9 cellular contexts compared by ENCODE assay signal in genomic region chr21:46294647-46295176, GRCh38. TPM values are rescaled to one million over a fixed set of nuclear protein-coding genes. Genes with fewer than 3 reads are reported as not detected.
DNase-seq lines count a peak whose midpoint lies in the region; ATAC-seq, FAIRE-seq and TF ChIP-seq lines count a peak whose summit lies in the region.
"Had no signal": no experiment of that assay in that cellular context is flagged by ENCODE, and none has a peak within 500 bp of the region (broad histone marks: within the 10 kb centered on the region; RNA-seq: fewer than 3 reads in every experiment).

No MANE protein-coding gene starts in this region.

- H2AK5ac ChIP-seq in H1 (ENCODE audit: low read depth, low read length): peak overlapping the region; percentile 40; the same call in 1 of the 2 replicates

- peak overlapping the region; percentile 72; the same call in 1 of the 2 replicates for H2BK15ac ChIP-seq in H1 (ENCODE audit: low read length)

- peaks cover 2% of the 10 kb centered on the region in 2 experiments for H4K20me1 ChIP-seq in H1 (replicated peaks in 1 of 2; ENCODE audit: control insufficient read depth in 1 of 2, insufficient read depth in 2 of 2, low read length in 2 of 2)

- TF ChIP-seq CTCF in GM10248 (IDR thresholded peaks at IDR 0.05; ENCODE audit: control extremely low read depth, extremely low read depth, low read depth, missing control alignments) (no peak), H1 (IDR thresholded peaks at IDR 0.05; ENCODE audit: control extremely low read depth in 1 of 3, insufficient read depth in 1 of 3, low read depth in 1 of 3, low read length in 3 of 3) (no peak), pancreas (IDR thresholded peaks at IDR 0.05) (no peak), coronary artery (IDR thresholded peaks at IDR 0.05) (no peak)

- TF ChIP-seq POLR2A in H1 (IDR thresholded peaks at IDR 0.05; ENCODE audit: control extremely low read depth in 1 of 2, low read depth in 2 of 2, low read length in 2 of 2): no peak

- H3K79me1 ChIP-seq in H1 (ENCODE audit: low read depth, low read length): peaks cover 4% of the 10 kb centered on the region

- H3K27me3 ChIP-seq in NT2/D1 (ENCODE audit: insufficient read depth, insufficient read length) (no peaks in the 10 kb centered on the region), H1 (replicated peaks in 1 of 4; ENCODE audit: control insufficient read depth in 3 of 4, extremely low read depth in 1 of 4, insufficient read depth in 3 of 4, low read length in 3 of 4) (peaks cover 0 to 3% (median 0%) of the 10 kb centered on the region in 4 experiments; a peak in 1 of 7 replicates), pancreas (no peaks in the 10 kb centered on the region), aorta (ENCODE audit: control insufficient read depth in 1 of 2, insufficient read depth in 2 of 2, low read length in 1 of 2) (no peaks in the 10 kb centered on the region)
- H3K27me3 ChIP-seq: thyroid gland had no signal

- CTCF ChIA-PET in GM10248 (lab: Yijun Ruan, JAX): interaction anchor here (1.4 kb wide), 1 partner anchor 9 kb away, joined by 4 read pairs; the partner anchor contains the start of genes MCM3AP and YBEY
- CTCF ChIA-PET in H1 (lab: Charles Lee; ENCODE audit: partially characterized antibody): interaction anchor here (0.9 to 1.3 kb wide), 3 partner anchors 10 to 31 kb away, joined by 3 to 5 read pairs (median 3); a partner anchor contains a TSS

- H4K8ac ChIP-seq in H1 (ENCODE audit: extremely low read depth, insufficient read depth, low read length): peak overlapping the region; percentile 72

- no peak for TF ChIP-seq EP300 in H1 (IDR thresholded peaks at IDR 0.05; ENCODE audit: borderline replicate concordance in 1 of 2, low read depth in 2 of 2, low read length in 2 of 2)

- H3K79me2 ChIP-seq in H1 (ENCODE audit: control insufficient read depth in 1 of 2, insufficient read depth in 2 of 2, low read length in 2 of 2): peaks cover 0 to 3% of the 10 kb centered on the region in 2 experiments; a peak in 2 of 4 replicates

- 76% methylated on average over 7 of the region's 10 CpGs; no CpG with 5 or more reads in 1 of the 2 experiments for WGBS in H1 (ENCODE audit: extremely low coverage in 1 of 2, insufficient coverage in 1 of 2, insufficient read length in 1 of 2, insufficient replicate concordance in 2 of 2, low coverage in 1 of 2, low lambda C conversion rate in 2 of 2, missing lambda C conversion rate in 1 of 2), 2 experiments
- 43 to 48% methylated on average over 10 of the region's 10 CpGs for WGBS in pancreas, 2 donors
- 56 to 70% methylated on average over 10 of the region's 10 CpGs for WGBS in aorta, 2 donors

- peaks cover 8% of the 10 kb centered on the region for H3K4me1 ChIP-seq in NT2/D1 (ENCODE audit: insufficient read depth, insufficient read length)
- H3K4me1 ChIP-seq in H1 (replicated peaks in 1 of 4; ENCODE audit: control insufficient read depth in 3 of 4, insufficient read depth in 4 of 4, low read length in 3 of 4): peaks cover 2 to 12% (median 8%) of the 10 kb centered on the region in 4 experiments; a peak in 6 of 7 replicates
- H3K4me1 ChIP-seq in pancreas: no peaks in the 10 kb centered on the region
- H3K4me1 ChIP-seq in aorta (ENCODE audit: control insufficient read depth in 1 of 2, insufficient read depth in 2 of 2, low read length in 2 of 2): no peaks in the 10 kb centered on the region

- intact Hi-C loops in pancreas (cut with DNase I) (no loop called here), aorta (cut with DNase I) (no loop called here)

- no peak overlapping the region for H3K23ac ChIP-seq in H1 (ENCODE audit: insufficient read length)

- no peak overlapping the region for H3K18ac ChIP-seq in H1 (ENCODE audit: extremely low read depth, low read length)

- no peak overlapping the region for H3K4me3 ChIP-seq in NT2/D1 (ENCODE audit: insufficient read length, low read depth)
- no peak overlapping the region for H3K4me3 ChIP-seq in H1 (ENCODE audit: extremely low read depth in 1 of 4, insufficient read depth in 2 of 4, low read depth in 3 of 4, low read length in 4 of 4)
- no peak overlapping the region for H3K4me3 ChIP-seq in pancreas
- no peak overlapping the region for H3K4me3 ChIP-seq in aorta (ENCODE audit: low read length in 2 of 2)
- no peak overlapping the region for H3K4me3 ChIP-seq in coronary artery
- H3K4me3 ChIP-seq: thyroid gland had no signal

- DNase-seq in GM10248 (ENCODE audit: extremely low spot score) (peak; percentile 64), NT2/D1 (ENCODE audit: low read depth, low spot score) (no peak), H1 (ENCODE audit: low read depth in 1 of 2, low spot score in 2 of 2) (no peak), pancreas (no peak), aorta (no peak), foreskin melanocyte (no peak), coronary artery (ENCODE audit: low spot score) (no peak), NCI-H446 (lab: John Stamatoyannopoulos, UW) (no peak)
- DNase-seq: thyroid gland had no signal

- peak in 3 of 4 donors; percentile 9 to 55 (median 48) for ATAC-seq in pancreas
- ATAC-seq in aorta (ENCODE audit: low FRiP score): no peak

- H3K36me3 ChIP-seq in NT2/D1 (ENCODE audit: insufficient read depth, insufficient read length, low read length) (peaks cover 27% of the 10 kb centered on the region), H1 (ENCODE audit: control insufficient read depth in 2 of 4, insufficient read depth in 4 of 4, low read length in 3 of 4) (peaks cover 3 to 16% (median 10%) of the 10 kb centered on the region in 4 experiments; a peak in 7 of 8 replicates), pancreas (peaks cover 0 to 8% (median 0%) of the 10 kb centered on the region in 3 donors), aorta (ENCODE audit: control insufficient read depth in 1 of 2, insufficient read depth in 2 of 2, low read length in 1 of 2) (no peaks in the 10 kb centered on the region)

- peak overlapping the region; percentile 50 for H3K9ac ChIP-seq in NT2/D1 (ENCODE audit: insufficient read length, low read depth)
- H3K9ac ChIP-seq in H1 (replicated peaks in 1 of 4; ENCODE audit: extremely low read depth in 1 of 4, low read depth in 3 of 4, low read length in 3 of 4): no peak overlapping the region

- FAIRE-seq in H1 (lab: Jason Lieb, UNC): no peak
- no peak for FAIRE-seq in pancreas (lab: Jason Lieb, UNC)

- H4K91ac ChIP-seq in H1 (replicated peaks; ENCODE audit: insufficient read length, low read length): no peak overlapping the region

- no peak overlapping the region for H3K14ac ChIP-seq in H1 (ENCODE audit: insufficient read length)

- no peak overlapping the region for H3K56ac ChIP-seq in H1 (replicated peaks; ENCODE audit: insufficient read length, low read depth, low read length)

- H2BK5ac ChIP-seq in H1 (ENCODE audit: low read depth, low read length): 0 out of 2 replicates have a peak overlapping the region, but pooled peaks have one; percentile 71

- no peak overlapping the region for H2BK120ac ChIP-seq in H1 (replicated peaks; ENCODE audit: low read depth, low read length)

- H3K27ac ChIP-seq in H1 (ENCODE audit: low read depth, low read length) (no peak overlapping the region), pancreas (peak overlapping the region in 1 of 4 donors; percentile 3), aorta (ENCODE audit: low read depth in 1 of 2, low read length in 2 of 2) (no peak overlapping the region), coronary artery (peak overlapping the region in 1 of 2 donors; percentile 63)
- H3K27ac ChIP-seq: thyroid gland had no signal

- no peak for TF ChIP-seq RAD21 in H1 (IDR thresholded peaks at IDR 0.05 in 1 of 2, conservative IDR thresholded peaks at IDR 0.05 in 1 of 2; ENCODE audit: low read depth in 2 of 2, low read length in 2 of 2)

- H3K23me2 ChIP-seq in H1 (ENCODE audit: low read depth, low read length): peaks cover 3% of the 10 kb centered on the region; the same call in 1 of the 2 replicates

- H3K4ac ChIP-seq in H1 (replicated peaks; ENCODE audit: insufficient read length, low read depth, low read length): no peak overlapping the region

- no peak overlapping the region for H2BK20ac ChIP-seq in H1 (ENCODE audit: low read length)

- no peak overlapping the region for H2AFZ ChIP-seq in H1 (ENCODE audit: low read length)

- POLR2A ChIA-PET in GM10248 (lab: Yijun Ruan, JAX) (no interaction called here), H1 (lab: Charles Lee; ENCODE audit: partially characterized antibody) (interaction anchor here (1.0 to 3.7 kb wide), 3 partner anchors 9 to 28 kb away, joined by 5 to 22 read pairs (median 6); partner anchors contain the start of genes C21orf58, MCM3AP and YBEY)

- H3K4me2 ChIP-seq in H1 (ENCODE audit: insufficient read depth in 1 of 2, low read depth in 2 of 2, low read length in 2 of 2): 0 out of 4 replicates have a peak overlapping the region, but pooled peaks of 1 of the 2 experiments have one; percentile 25

- H3K9me3 ChIP-seq in NT2/D1 (ENCODE audit: insufficient read depth, low read length) (peaks cover 6% of the 10 kb centered on the region; the same call in 1 of the 2 replicates), H1 (ENCODE audit: insufficient read depth in 2 of 2, low read depth in 1 of 2, low read length in 1 of 2) (no peaks in the 10 kb centered on the region), pancreas (no peaks in the 10 kb centered on the region), aorta (ENCODE audit: control insufficient read depth, low read length) (no peaks in the 10 kb centered on the region)
- H3K9me3 ChIP-seq: thyroid gland had no signal

- H2BK12ac ChIP-seq in H1 (ENCODE audit: low read depth, low read length): 0 out of 2 replicates have a peak overlapping the region, but pooled peaks have one; percentile 75

- H4K5ac ChIP-seq in H1 (ENCODE audit: insufficient read length, low read depth, low read length): no peak overlapping the region

RNA-seq across cellular contexts. Expression of gene YBEY, which starts 8.6 kb away (rescaled TPM):
- 26.6 and 26.9 TPM in 2 replicates for total RNA-seq in H1 (2021; fragmentation: NEBNext Ultra II Directional; extraction: Animal tissue kit (Norgen Biotek cat#: 25700))
- 23.7 and 31.9 TPM in 2 replicates for polyA plus RNA-seq in H1 (2011; rRNA removed)
- 32.7 TPM for polyA plus RNA-seq in H1 (2011; cell fraction: cytosol; rRNA removed)
- 12.1 TPM for polyA plus RNA-seq in H1 (2011; cell fraction: nucleus; rRNA removed)
- polyA plus RNA-seq in H1 (2012, experiment 1 of 2): 28.6 to 46.1 TPM (median 29.9 TPM) in 4 replicates
- 36.9 TPM for polyA plus RNA-seq in H1 (2012, experiment 2 of 2)
- 23.5 TPM for polyA plus RNA-seq in H1 (2013, experiment 1 of 2)
- polyA plus RNA-seq in H1 (2013, experiment 2 of 2): 21.8 TPM
- 19.1 and 20.3 TPM in 2 replicates for polyA minus RNA-seq in H1 (2011; rRNA and poly(A)+ RNA removed)
- 16.4 TPM for polyA minus RNA-seq in H1 (2011; cell fraction: cytosol; rRNA and poly(A)+ RNA removed)
- 12.5 TPM for polyA minus RNA-seq in H1 (2011; cell fraction: nucleus; rRNA and poly(A)+ RNA removed)
- 10 to 100 TPM in 1 of 6 donors, 1 to 10 TPM in 5; 4.4 to 11.9 (median 6.7) TPM for total RNA-seq in pancreas
- 10 to 100 TPM in 1 of 2 donors, 1 to 10 TPM in 1; 9.8 to 15.3 TPM for polyA plus RNA-seq in pancreas
- total RNA-seq in aorta: 10 to 100 TPM in 1 of 2 donors, 1 to 10 TPM in 1; 7.7 to 11.3 TPM
- polyA plus RNA-seq in aorta: 10 to 100 TPM; 15.7 to 16.7 TPM

RNA-seq across cellular contexts. Expression of gene MCM3AP, which starts 9.3 kb away (rescaled TPM):
- 119 and 124 TPM in 2 replicates for total RNA-seq in H1 (2021; fragmentation: NEBNext Ultra II Directional; extraction: Animal tissue kit (Norgen Biotek cat#: 25700))
- polyA plus RNA-seq in H1 (2011; rRNA removed) (37.2 and 65.4 TPM in 2 replicates), pancreas (10 to 100 TPM; 47.9 to 59.4 TPM), aorta (10 to 100 TPM; 14.7 to 61.1 TPM)
- polyA plus RNA-seq in H1 (2011; cell fraction: cytosol; rRNA removed): 47.1 TPM
- 88.7 TPM for polyA plus RNA-seq in H1 (2011; cell fraction: nucleus; rRNA removed)
- 67.6 to 78.6 TPM (median 75.2 TPM) in 4 replicates for polyA plus RNA-seq in H1 (2012, experiment 1 of 2)
- polyA plus RNA-seq in H1 (2012, experiment 2 of 2): 27.6 TPM
- polyA plus RNA-seq in H1 (2013, experiment 1 of 2): 51.2 TPM
- polyA plus RNA-seq in H1 (2013, experiment 2 of 2): 47.8 TPM
- polyA minus RNA-seq in H1 (2011; rRNA and poly(A)+ RNA removed): 87.3 and 109 TPM in 2 replicates
- 80.6 TPM for polyA minus RNA-seq in H1 (2011; cell fraction: cytosol; rRNA and poly(A)+ RNA removed)
- 130 TPM for polyA minus RNA-seq in H1 (2011; cell fraction: nucleus; rRNA and poly(A)+ RNA removed)
- total RNA-seq in pancreas (10 to 100 TPM; 30.6 to 58.7 (median 35.9) TPM), aorta (100 to 1,000 TPM in 1 of 2 donors, 10 to 100 TPM in 1; 73.0 to 111 TPM)

RNA-seq across cellular contexts. Expression of gene C21orf58, which starts 29.0 kb away (rescaled TPM):
- 22.4 and 26.1 TPM in 2 replicates for total RNA-seq in H1 (2021; fragmentation: NEBNext Ultra II Directional; extraction: Animal tissue kit (Norgen Biotek cat#: 25700))
- polyA plus RNA-seq in H1 (2011; rRNA removed): 13.8 and 27.8 TPM in 2 replicates
- polyA plus RNA-seq in H1 (2011; cell fraction: cytosol; rRNA removed): 26.1 TPM
- 101 TPM for polyA plus RNA-seq in H1 (2011; cell fraction: nucleus; rRNA removed)
- 14.7 to 21.7 TPM (median 19.3 TPM) in 4 replicates for polyA plus RNA-seq in H1 (2012, experiment 1 of 2)
- 9.2 TPM for polyA plus RNA-seq in H1 (2012, experiment 2 of 2)
- polyA plus RNA-seq in H1 (2013, experiment 1 of 2): 20.8 TPM
- polyA plus RNA-seq in H1 (2013, experiment 2 of 2): 17.7 TPM
- polyA minus RNA-seq in H1 (2011; rRNA and poly(A)+ RNA removed): 12.4 and 19.3 TPM in 2 replicates
- 13.4 TPM for polyA minus RNA-seq in H1 (2011; cell fraction: cytosol; rRNA and poly(A)+ RNA removed)
- polyA minus RNA-seq in H1 (2011; cell fraction: nucleus; rRNA and poly(A)+ RNA removed): 45.4 TPM
- total RNA-seq in pancreas: 1 to 10 TPM in 4 of 6 donors, under 1 TPM in 2; 0.88 to 2.8 (median 1.9) TPM
- 10 to 100 TPM in 1 of 2 donors, 1 to 10 TPM in 1; 8.8 to 13.1 TPM for polyA plus RNA-seq in pancreas
- 1 to 10 TPM in 1 of 2 donors, under 1 TPM in 1; 0.81 to 3.7 TPM for total RNA-seq in aorta
- polyA plus RNA-seq in aorta: 1 to 10 TPM in 1 of 2 donors, under 1 TPM in 1; 0.38 to 2.5 TPM

RNA-seq across cellular contexts. Expression of gene PCNT, which starts 29.2 kb away (rescaled TPM):
- total RNA-seq in H1 (2021; fragmentation: NEBNext Ultra II Directional; extraction: Animal tissue kit (Norgen Biotek cat#: 25700)): 39.5 and 45.1 TPM in 2 replicates
- polyA plus RNA-seq in H1 (2011; rRNA removed) (9.9 and 12.0 TPM in 2 replicates), pancreas (10 to 100 TPM; 14.2 to 15.5 TPM), aorta (10 to 100 TPM in 1 of 2 donors, 1 to 10 TPM in 1; 6.4 to 21.6 TPM)
- polyA plus RNA-seq in H1 (2011; cell fraction: cytosol; rRNA removed): 14.8 TPM
- 59.4 TPM for polyA plus RNA-seq in H1 (2011; cell fraction: nucleus; rRNA removed)
- 22.2 to 29.2 TPM (median 25.6 TPM) in 4 replicates for polyA plus RNA-seq in H1 (2012, experiment 1 of 2)
- 4.6 TPM for polyA plus RNA-seq in H1 (2012, experiment 2 of 2)
- 16.7 TPM for polyA plus RNA-seq in H1 (2013, experiment 1 of 2)
- 13.8 TPM for polyA plus RNA-seq in H1 (2013, experiment 2 of 2)
- polyA minus RNA-seq in H1 (2011; rRNA and poly(A)+ RNA removed): 79.7 and 87.0 TPM in 2 replicates
- polyA minus RNA-seq in H1 (2011; cell fraction: cytosol; rRNA and poly(A)+ RNA removed): 19.8 TPM
- 25.9 TPM for polyA minus RNA-seq in H1 (2011; cell fraction: nucleus; rRNA and poly(A)+ RNA removed)
- total RNA-seq in pancreas (10 to 100 TPM in 3 of 6 donors, 1 to 10 TPM in 3; 8.1 to 13.5 (median 10.0) TPM), aorta (10 to 100 TPM; 30.7 to 33.0 TPM)
